27 cellular contexts compared by ENCODE assay signal in genomic region chr10:128864554-128865300, GRCh38.
DNase-seq lines count a peak whose midpoint lies in the region; ATAC-seq and TF ChIP-seq lines count a peak whose summit lies in the region.
"Had no signal": no experiment of that assay in that cellular context is flagged by ENCODE, and none has a peak within 500 bp of the region (broad histone marks: within the 10 kb centered on the region; RNA-seq: fewer than 3 reads in every experiment).

No MANE protein-coding gene starts in this region.

- H3K27me3 ChIP-seq in neuronal stem cell (ENCODE audit: control insufficient read depth in 3 of 3, insufficient read depth in 3 of 3, low read depth in 1 of 3, low read length in 3 of 3) (no peaks in the 10 kb centered on the region), suprapubic skin (no peaks in the 10 kb centered on the region)
- H3K27me3 ChIP-seq: Peyer's patch had no signal

- H2BK120ac ChIP-seq in neuronal stem cell (ENCODE audit: low read depth, low read length): no peak overlapping the region

- peak overlapping the region; percentile 40 for H3K14ac ChIP-seq in neuronal stem cell (ENCODE audit: low read length)

- no peak for TF ChIP-seq CTCF in activated CD8-positive, alpha-beta T cell treated with anti-CD3 and anti-CD28 coated beads for 36 hours (IDR thresholded peaks at IDR 0.05)
- TF ChIP-seq CTCF in lower leg skin (IDR thresholded peaks at IDR 0.05) (no peak), suprapubic skin (IDR thresholded peaks at IDR 0.05) (no peak)

- no peaks in the 10 kb centered on the region for H3K9me3 Mint-ChIP-seq in activated CD8-positive, alpha-beta T cell treated with anti-CD3 and anti-CD28 coated beads, Interleukin-2, amount 10 ng/mL, durations not matched to agents 7 days and 5 days (ENCODE audit: insufficient read depth)
- H3K9me3 Mint-ChIP-seq in activated CD8-positive, alpha-beta T cell treated with anti-CD3 and anti-CD28 coated beads for 36 hours: no peaks in the 10 kb centered on the region

- H4K91ac ChIP-seq in neuronal stem cell (ENCODE audit: low read depth, low read length, poor library complexity): no peak overlapping the region

- H3K27ac Mint-ChIP-seq in activated CD8-positive, alpha-beta T cell treated with anti-CD3 and anti-CD28 coated beads, Interleukin-2, amount 10 ng/mL, durations not matched to agents 7 days and 5 days: no peak overlapping the region
- no peak overlapping the region for H3K27ac Mint-ChIP-seq in activated CD8-positive, alpha-beta T cell treated with anti-CD3 and anti-CD28 coated beads for 36 hours
- H3K27ac Mint-ChIP-seq: CD4-positive, CD25-positive, alpha-beta regulatory T cell; IgD-negative memory B cell had no signal

- H2BK15ac ChIP-seq in neuronal stem cell (ENCODE audit: low read length): no peak overlapping the region

- H3K9ac ChIP-seq in neuronal stem cell (ENCODE audit: low read depth, low read length, poor library complexity): no peak overlapping the region
- H3K9ac ChIP-seq: KMS-11 had no signal

- intact Hi-C loops in activated CD8-positive, alpha-beta T cell treated with anti-CD3 and anti-CD28 coated beads for 36 hours (cut with micrococcal nuclease): no loop called here
- intact Hi-C loops in lower leg skin (cut with DNase I; ENCODE audit: low total_unique reads) (no loop called here), posterior cingulate gyrus (cut with DNase I) (no loop called here)

- H3K4ac ChIP-seq in neuronal stem cell (ENCODE audit: low read length): no peak overlapping the region

- H3K23ac ChIP-seq in neuronal stem cell (ENCODE audit: low read depth, low read length, poor library complexity): no peak overlapping the region

- H2AFZ ChIP-seq in neuronal stem cell (ENCODE audit: low read length): no peak overlapping the region

- H3K4me1 ChIP-seq in neuronal stem cell (ENCODE audit: control insufficient read depth in 2 of 2, insufficient read depth in 1 of 2, low read depth in 1 of 2, low read length in 2 of 2) (peaks cover 0 to 11% of the 10 kb centered on the region in 2 donors), suprapubic skin (no peaks in the 10 kb centered on the region)
- H3K4me1 ChIP-seq: Peyer's patch had no signal

- H3K36me3 ChIP-seq in neuronal stem cell (replicated peaks in 1 of 2; ENCODE audit: control insufficient read depth in 2 of 2, insufficient read depth in 2 of 2, low read length in 2 of 2) (no peaks in the 10 kb centered on the region), suprapubic skin (no peaks in the 10 kb centered on the region)
- H3K36me3 ChIP-seq: Peyer's patch had no signal

- no peak overlapping the region for H2BK12ac ChIP-seq in neuronal stem cell (ENCODE audit: low read length)

- H3K27ac ChIP-seq in neuronal stem cell (replicated peaks; ENCODE audit: low read length) (no peak overlapping the region), suprapubic skin (no peak overlapping the region)
- H3K27ac ChIP-seq: HL-60, KMS-11, Peyer's patch, SK-N-MC had no signal

- WGBS in lower leg skin, 2 donors: 90 to 96% methylated on average over 12 to 13 of the region's 13 CpGs
- WGBS in neuronal stem cell (ENCODE audit: extremely low coverage in 2 of 2, insufficient read length in 2 of 2, insufficient replicate concordance in 1 of 2), 2 donors: no CpG with 5 or more reads among the region's 13 CpGs
- WGBS in suprapubic skin: 91% methylated on average over 9 of the region's 13 CpGs

- TF ChIP-seq EP300 in suprapubic skin (IDR thresholded peaks at IDR 0.05): no peak

- H3K4me2 ChIP-seq in neuronal stem cell (ENCODE audit: insufficient read depth, low read length, poor library complexity, severe bottlenecking): no peak overlapping the region
- H3K4me2 ChIP-seq: KMS-11 had no signal

- H3K79me1 ChIP-seq in neuronal stem cell (ENCODE audit: low read depth, low read length): no peaks in the 10 kb centered on the region

- CTCF ChIA-PET in activated CD8-positive, alpha-beta T cell treated with anti-CD3 and anti-CD28 coated beads, Interleukin-2, amount 10 ng/mL, durations not matched to agents 7 days and 5 days (lab: Charles Lee): no interaction called here
- CTCF ChIA-PET in activated CD8-positive, alpha-beta T cell treated with anti-CD3 and anti-CD28 coated beads for 36 hours (lab: Charles Lee): no interaction called here

- DNase-seq in activated CD8-positive, alpha-beta T cell treated with anti-CD3 and anti-CD28 coated beads, Interleukin-2, amount 10 ng/mL, durations not matched to agents 7 days and 5 days: peak; percentile 10
- no peak for DNase-seq in activated CD8-positive, alpha-beta T cell treated with anti-CD3 and anti-CD28 coated beads for 36 hours
- DNase-seq in lower leg skin (ENCODE audit: low spot score in 2 of 2) (peak; percentile 7 to 73), neuronal stem cell (ENCODE audit: low spot score) (no peak), suprapubic skin (ENCODE audit: low spot score in 2 of 2) (peak; percentile 14 to 67), left lobe of liver (ENCODE audit: low spot score) (no peak), posterior cingulate gyrus (no peak)
- DNase-seq: 8988T; ACHN; CD4-positive, CD25-positive, alpha-beta regulatory T cell; DMS153; DND-41; GOT3; MM.1S; NCI-H1048; NCI-H1417; NCI-H1694; NCI-H2029 treated with DMSO at 0.1 percent for 48 hours; NCI-H446 treated with DMSO at 0.1 percent for 48 hours; NCI-H526 treated with DMSO at 0.1 percent for 48 hours; SIG-M5 had no signal

- POLR2A ChIA-PET in activated CD8-positive, alpha-beta T cell treated with anti-CD3 and anti-CD28 coated beads, Interleukin-2, amount 10 ng/mL, durations not matched to agents 7 days and 5 days (lab: Charles Lee): no interaction called here
- POLR2A ChIA-PET in activated CD8-positive, alpha-beta T cell treated with anti-CD3 and anti-CD28 coated beads for 36 hours (lab: Charles Lee): no interaction called here

- H3K18ac ChIP-seq in neuronal stem cell (ENCODE audit: low read length): peak overlapping the region; percentile 15

- H3K27me3 Mint-ChIP-seq in activated CD8-positive, alpha-beta T cell treated with anti-CD3 and anti-CD28 coated beads, Interleukin-2, amount 10 ng/mL, durations not matched to agents 7 days and 5 days (ENCODE audit: low read depth): no peaks in the 10 kb centered on the region
- H3K27me3 Mint-ChIP-seq in activated CD8-positive, alpha-beta T cell treated with anti-CD3 and anti-CD28 coated beads for 36 hours: no peaks in the 10 kb centered on the region
- H3K27me3 Mint-ChIP-seq: IgD-negative memory B cell had no signal

- no peak overlapping the region for H4K8ac ChIP-seq in neuronal stem cell (ENCODE audit: low read depth, low read length)

- no peak for TF ChIP-seq POLR2A in lower leg skin (IDR thresholded peaks at IDR 0.05)
- TF ChIP-seq POLR2A in suprapubic skin (IDR thresholded peaks at IDR 0.05): no peak

- peak overlapping the region; percentile 70 for H2AK5ac ChIP-seq in neuronal stem cell (ENCODE audit: low read depth, low read length)

- H3K4me3 ChIP-seq in lower leg skin (ENCODE audit: low read depth, poor library complexity, severe bottlenecking): no peak overlapping the region
- H3K4me3 ChIP-seq in neuronal stem cell (ENCODE audit: low read length in 2 of 2): no peak overlapping the region
- no peak overlapping the region for H3K4me3 ChIP-seq in suprapubic skin
- H3K4me3 ChIP-seq: Peyer's patch, SK-N-MC had no signal

- H3K9me3 ChIP-seq in neuronal stem cell (replicated peaks in 1 of 2; ENCODE audit: control insufficient read depth in 2 of 2, insufficient read depth in 1 of 2, low read depth in 1 of 2, low read length in 2 of 2): no peaks in the 10 kb centered on the region
- H3K9me3 ChIP-seq in suprapubic skin: no peaks in the 10 kb centered on the region
- H3K9me3 ChIP-seq: Peyer's patch had no signal

- no peak for ATAC-seq in activated CD8-positive, alpha-beta T cell treated with anti-CD3 and anti-CD28 coated beads, Interleukin-2, amount 10 ng/mL, durations not matched to agents 7 days and 5 days
- no peak for ATAC-seq in activated CD8-positive, alpha-beta T cell treated with anti-CD3 and anti-CD28 coated beads for 36 hours
- ATAC-seq in left lobe of liver: no peak
- ATAC-seq in HG02885 (IDR thresholded peaks at IDR 0.05; ENCODE audit: poor library complexity, unreplicated experiment): no peak

- no peak overlapping the region for H2BK5ac ChIP-seq in neuronal stem cell (ENCODE audit: low read length)

- no peaks in the 10 kb centered on the region for H3K4me1 Mint-ChIP-seq in activated CD8-positive, alpha-beta T cell treated with anti-CD3 and anti-CD28 coated beads, Interleukin-2, amount 10 ng/mL, durations not matched to agents 7 days and 5 days (ENCODE audit: low read depth)
- H3K4me1 Mint-ChIP-seq in activated CD8-positive, alpha-beta T cell treated with anti-CD3 and anti-CD28 coated beads for 36 hours (ENCODE audit: low read depth): no peaks in the 10 kb centered on the region
- H3K4me1 Mint-ChIP-seq: CD4-positive, CD25-positive, alpha-beta regulatory T cell had no signal

- no peaks in the 10 kb centered on the region for H3K36me3 Mint-ChIP-seq in activated CD8-positive, alpha-beta T cell treated with anti-CD3 and anti-CD28 coated beads, Interleukin-2, amount 10 ng/mL, durations not matched to agents 7 days and 5 days (ENCODE audit: low read depth)
- no peaks in the 10 kb centered on the region for H3K36me3 Mint-ChIP-seq in activated CD8-positive, alpha-beta T cell treated with anti-CD3 and anti-CD28 coated beads for 36 hours (ENCODE audit: low read depth)
- H3K36me3 Mint-ChIP-seq: CD4-positive, CD25-positive, alpha-beta regulatory T cell; IgD-negative memory B cell had no signal

- H3K4me3 Mint-ChIP-seq in activated CD8-positive, alpha-beta T cell treated with anti-CD3 and anti-CD28 coated beads, Interleukin-2, amount 10 ng/mL, durations not matched to agents 7 days and 5 days: no peak overlapping the region
- no peak overlapping the region for H3K4me3 Mint-ChIP-seq in activated CD8-positive, alpha-beta T cell treated with anti-CD3 and anti-CD28 coated beads for 36 hours
- H3K4me3 Mint-ChIP-seq: CD4-positive, CD25-positive, alpha-beta regulatory T cell; IgD-negative memory B cell had no signal

Comparison
In these comparisons a context has a peak if more than half of its experiments do, and no peak if none do; other contexts are left out.
1. DNase-seq: peak in activated CD8-positive, alpha-beta T cell treated with anti-CD3 and anti-CD28 coated beads, Interleukin-2, amount 10 ng/mL, durations not matched to agents 7 days and 5 days (single experiment), lower leg skin (2 of 2) and suprapubic skin (2 of 2); none in activated CD8-positive, alpha-beta T cell treated with anti-CD3 and anti-CD28 coated beads for 36 hours (single experiment), neuronal stem cell (single experiment), left lobe of liver (single experiment) and posterior cingulate gyrus (0 of 10).